21 cellular contexts compared by ENCODE assay signal in the genomic region with DNA sequence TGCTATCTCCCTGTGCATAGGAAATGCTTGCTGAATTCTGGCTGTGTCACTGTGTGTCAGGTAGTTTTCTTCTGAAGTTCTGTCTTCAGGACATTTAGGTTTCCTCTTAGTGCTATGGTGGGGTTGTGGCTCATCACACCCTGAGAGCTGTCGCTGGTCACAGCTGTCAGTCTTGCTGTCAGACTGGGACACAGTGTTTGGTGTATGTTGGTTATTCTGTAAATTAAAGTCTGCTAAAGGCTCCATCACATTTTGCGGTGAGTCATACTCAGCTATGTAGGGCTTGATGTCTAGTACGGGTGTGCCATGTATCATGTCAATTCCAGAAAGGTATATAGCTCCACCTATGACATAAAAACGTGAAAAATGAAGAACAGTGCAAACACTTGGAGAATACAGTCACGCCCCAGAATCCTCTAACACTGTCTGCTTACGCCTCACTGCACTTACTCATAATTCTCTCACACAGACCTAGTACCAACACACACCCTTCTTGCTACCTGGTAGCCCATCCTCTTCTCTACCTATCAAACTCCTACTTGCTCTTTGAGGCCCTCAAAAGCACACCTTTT. TPM values are rescaled to one million over a fixed set of nuclear protein-coding genes. Genes with fewer than 3 reads are reported as not detected.
DNase-seq lines count a peak whose midpoint lies in the region; ATAC-seq and TF ChIP-seq lines count a peak whose summit lies in the region.
"Had no signal": no experiment of that assay in that cellular context is flagged by ENCODE, and none has a peak within 500 bp of the region (broad histone marks: within the 10 kb centered on the region; RNA-seq: fewer than 3 reads in every experiment).

No MANE protein-coding gene starts in this region.

- H3F3A ChIP-seq in PC-3 (ENCODE audit: low read length, unreplicated experiment), result no peaks in the 10 kb centered on the region

- DNase-seq in T-helper 1 cell (no peak), PC-3 (peak; percentile 25), naive B cell (no peak), right lobe of liver (no peak)
- no peak for DNase-seq in activated naive CD8-positive, alpha-beta T cell treated with anti-CD3 and anti-CD28 coated beads, Interleukin-2, amount 50 U/mL, for 24 hours
- no peak for DNase-seq in stimulated activated naive CD4-positive, alpha-beta T cell (lab: John Stamatoyannopoulos, UW)
- DNase-seq in stimulated activated naive CD8-positive, alpha-beta T cell treated with anti-CD3 and anti-CD28 coated beads, Interleukin-15, amount 100 ng/mL, for 72 hours, result no peak
- DNase-seq: activated T-cell treated with anti-CD3 and anti-CD28 coated beads, Interleukin-2, amount 50 U/mL, for 4 hours; C1 segment of cervical spinal cord; dermis blood vessel endothelial cell; DND-41; hypothalamus; left lung; NCI-H345; NK-92 treated with Interleukin-12 subunit alpha and Interleukin-12 subunit beta, amount 100 ng/mL, for 24 hours; small intestine; upper lobe of left lung had no signal

- H3K36me3 ChIP-seq in PC-3 (ENCODE audit: low read depth, low read length), result peaks cover 5% of the 10 kb centered on the region; the same call in 1 of the 2 replicates
- H3K36me3 ChIP-seq in right lobe of liver, result peaks cover 8 to 52% (median 25%) of the 10 kb centered on the region in 4 donors

- no peaks in the 10 kb centered on the region for H3K27me3 Mint-ChIP-seq in T-helper 1 cell treated with Interleukin-12 subunit alpha and Interleukin-12 subunit beta and Interleukin-4 antibody, amounts not matched to agents 30 μg/mL and 1 μg/mL, for 36 hours (ENCODE audit: low read depth)
- H3K27me3 Mint-ChIP-seq in activated naive CD8-positive, alpha-beta T cell treated with anti-CD3 and anti-CD28 coated beads, Interleukin-2, amount 50 U/mL, for 24 hours, result no peaks in the 10 kb centered on the region
- H3K27me3 Mint-ChIP-seq in naive B cell, result no peaks in the 10 kb centered on the region
- H3K27me3 Mint-ChIP-seq in stimulated activated naive CD8-positive, alpha-beta T cell treated with anti-CD3 and anti-CD28 coated beads, Interleukin-15, amount 100 ng/mL, for 72 hours, result no peaks in the 10 kb centered on the region

- no TSS peak for BruUV-seq in PC-3 (replicated peaks; lab: Mats Ljungman, UMichigan)

- POLR2A ChIA-PET in PC-3 (lab: Charles Lee; ENCODE audit: unreplicated experiment), result interaction anchor here (0.5 to 0.6 kb wide), 2 partner anchors 10 to 218 kb away, joined by 4 to 6 read pairs; no protein-coding TSS in a partner anchor

- ATAC-seq in PC-3, result peak; percentile 37; the same call in 1 of the 2 replicates
- ATAC-seq in activated naive CD8-positive, alpha-beta T cell treated with anti-CD3 and anti-CD28 coated beads, Interleukin-2, amount 50 U/mL, for 24 hours, result no peak
- no peak for ATAC-seq in naive B cell (ENCODE audit: low read depth in 2 of 2)
- ATAC-seq in stimulated activated naive CD8-positive, alpha-beta T cell treated with anti-CD3 and anti-CD28 coated beads, Interleukin-15, amount 100 ng/mL, for 72 hours, result no peak
- no peak for ATAC-seq in right lobe of liver
- ATAC-seq: left lung had no signal

- no peak overlapping the region for H3K4me3 Mint-ChIP-seq in T-helper 1 cell treated with Interleukin-12 subunit alpha and Interleukin-12 subunit beta and Interleukin-4 antibody, amounts not matched to agents 30 μg/mL and 1 μg/mL, for 36 hours
- no peak overlapping the region for H3K4me3 Mint-ChIP-seq in activated naive CD8-positive, alpha-beta T cell treated with anti-CD3 and anti-CD28 coated beads, Interleukin-2, amount 50 U/mL, for 24 hours
- H3K4me3 Mint-ChIP-seq in naive B cell, result peak overlapping the region in 1 of 8 donors; percentile 27
- no peak overlapping the region for H3K4me3 Mint-ChIP-seq in stimulated activated naive CD8-positive, alpha-beta T cell treated with anti-CD3 and anti-CD28 coated beads, Interleukin-15, amount 100 ng/mL, for 72 hours
- H3K4me3 Mint-ChIP-seq: activated T-cell treated with anti-CD3 and anti-CD28 coated beads, Interleukin-2, amount 50 U/mL, for 4 hours had no signal

- H3K27ac ChIP-seq in PC-3 (ENCODE audit: low read length) (no peak overlapping the region), right lobe of liver (no peak overlapping the region)
- H3K27ac ChIP-seq: upper lobe of left lung had no signal

- H3K9ac ChIP-seq in PC-3 (ENCODE audit: low read length), result no peak overlapping the region

- H3K4me1 ChIP-seq in PC-3 (ENCODE audit: insufficient read depth, low read length) (no peaks in the 10 kb centered on the region), right lobe of liver (peaks cover 0 to 9% (median 0%) of the 10 kb centered on the region in 4 donors)

- H3K4me3 ChIP-seq in PC-3 (ENCODE audit: low read length) (no peak overlapping the region), right lobe of liver (no peak overlapping the region)
- H3K4me3 ChIP-seq: left lung, upper lobe of left lung had no signal

- TF ChIP-seq POLR2A in right lobe of liver (IDR thresholded peaks at IDR 0.05), result no peak

- intact Hi-C loops in PC-3 (cut with micrococcal nuclease), result no loop called here
- intact Hi-C loops in right lobe of liver (cut with DNase I), result no loop called here

- H3K36me3 Mint-ChIP-seq in T-helper 1 cell treated with Interleukin-12 subunit alpha and Interleukin-12 subunit beta and Interleukin-4 antibody, amounts not matched to agents 30 μg/mL and 1 μg/mL, for 36 hours (ENCODE audit: low read depth), result peaks cover 61% of the 10 kb centered on the region
- peaks cover 57% of the 10 kb centered on the region for H3K36me3 Mint-ChIP-seq in activated naive CD8-positive, alpha-beta T cell treated with anti-CD3 and anti-CD28 coated beads, Interleukin-2, amount 50 U/mL, for 24 hours (ENCODE audit: low read depth)
- H3K36me3 Mint-ChIP-seq in naive B cell, result peaks cover 22 to 37% of the 10 kb centered on the region in 2 donors

- no peak overlapping the region for H2AFZ ChIP-seq in PC-3 (ENCODE audit: low read length)

- no peaks in the 10 kb centered on the region for H3K79me2 ChIP-seq in PC-3 (ENCODE audit: low read length)

- H3K4me1 Mint-ChIP-seq in T-helper 1 cell treated with Interleukin-12 subunit alpha and Interleukin-12 subunit beta and Interleukin-4 antibody, amounts not matched to agents 30 μg/mL and 1 μg/mL, for 36 hours (ENCODE audit: low read depth), result peaks cover 43% of the 10 kb centered on the region
- H3K4me1 Mint-ChIP-seq in activated naive CD8-positive, alpha-beta T cell treated with anti-CD3 and anti-CD28 coated beads, Interleukin-2, amount 50 U/mL, for 24 hours, result peaks cover 52% of the 10 kb centered on the region
- peaks cover 26 to 45% (median 43%) of the 10 kb centered on the region in 3 donors for H3K4me1 Mint-ChIP-seq in naive B cell
- H3K4me1 Mint-ChIP-seq in stimulated activated naive CD8-positive, alpha-beta T cell treated with anti-CD3 and anti-CD28 coated beads, Interleukin-15, amount 100 ng/mL, for 72 hours, result peaks cover 53% of the 10 kb centered on the region

- peak overlapping the region; percentile 55 for H3K27ac Mint-ChIP-seq in T-helper 1 cell treated with Interleukin-12 subunit alpha and Interleukin-12 subunit beta and Interleukin-4 antibody, amounts not matched to agents 30 μg/mL and 1 μg/mL, for 36 hours
- H3K27ac Mint-ChIP-seq in activated naive CD8-positive, alpha-beta T cell treated with anti-CD3 and anti-CD28 coated beads, Interleukin-2, amount 50 U/mL, for 24 hours, result peak overlapping the region; percentile 33
- peak overlapping the region in 5 of 6 donors; percentile 43 to 85 (median 67) for H3K27ac Mint-ChIP-seq in naive B cell
- no peak overlapping the region for H3K27ac Mint-ChIP-seq in stimulated activated naive CD8-positive, alpha-beta T cell treated with anti-CD3 and anti-CD28 coated beads, Interleukin-15, amount 100 ng/mL, for 72 hours

- no peak overlapping the region for H3K4me2 ChIP-seq in PC-3 (ENCODE audit: low read length)

- no peaks in the 10 kb centered on the region for H4K20me1 ChIP-seq in PC-3 (ENCODE audit: low read length)

- TF ChIP-seq CTCF in PC-3 (conservative IDR thresholded peaks at IDR 0.05; ENCODE audit: low read depth, low read length) (no peak), right lobe of liver (IDR thresholded peaks at IDR 0.05) (no peak)

- H3K9me2 ChIP-seq in PC-3 (replicated peaks; ENCODE audit: low read length), result no peaks in the 10 kb centered on the region

- CTCF ChIA-PET in PC-3 (lab: Charles Lee), result no interaction called here

- H3K9me3 ChIP-seq in PC-3 (ENCODE audit: low read length) (no peaks in the 10 kb centered on the region), right lobe of liver (no peaks in the 10 kb centered on the region)
- H3K9me3 ChIP-seq: left lung, upper lobe of left lung had no signal

- 73% methylated on average over 6 of the region's 6 CpGs for WGBS in right lobe of liver (ENCODE audit: insufficient coverage, low coverage, low lambda C conversion rate, missing lambda C conversion rate)

- H3K9me3 Mint-ChIP-seq in T-helper 1 cell treated with Interleukin-12 subunit alpha and Interleukin-12 subunit beta and Interleukin-4 antibody, amounts not matched to agents 30 μg/mL and 1 μg/mL, for 36 hours, result no peaks in the 10 kb centered on the region
- no peaks in the 10 kb centered on the region for H3K9me3 Mint-ChIP-seq in activated naive CD8-positive, alpha-beta T cell treated with anti-CD3 and anti-CD28 coated beads, Interleukin-2, amount 50 U/mL, for 24 hours
- H3K9me3 Mint-ChIP-seq in naive B cell, result no peaks in the 10 kb centered on the region
- H3K9me3 Mint-ChIP-seq in stimulated activated naive CD8-positive, alpha-beta T cell treated with anti-CD3 and anti-CD28 coated beads, Interleukin-15, amount 100 ng/mL, for 72 hours, result no peaks in the 10 kb centered on the region
- H3K9me3 Mint-ChIP-seq: activated T-cell treated with anti-CD3 and anti-CD28 coated beads, Interleukin-2, amount 50 U/mL, for 4 hours had no signal

- no peaks in the 10 kb centered on the region for H3K27me3 ChIP-seq in PC-3 (ENCODE audit: low read length)
- no peaks in the 10 kb centered on the region for H3K27me3 ChIP-seq in right lobe of liver
- H3K27me3 ChIP-seq: left lung, upper lobe of left lung had no signal

RNA-seq across cellular contexts. Expression of a gene that starts 11.9 kb away (rescaled TPM):
- total RNA-seq in PC-3 (2014; rRNA removed) (7.5 and 14.3 TPM in 2 replicates), right lobe of liver (10 to 100 TPM in 1 of 6 experiments, 1 to 10 TPM in 5; 5.7 to 14.7 (median 8.3) TPM)
- polyA plus RNA-seq in naive B cell (ENCODE audit: low read depth in 6 of 6), result 10 to 100 TPM; 13.4 to 31.8 (median 15.5) TPM

RNA-seq across cellular contexts. Expression of a gene that starts 27.6 kb away (rescaled TPM):
- total RNA-seq in PC-3 (2014; rRNA removed) (not detected in 2 replicates), right lobe of liver (1 to 10 TPM in 2 of 6 experiments, under 1 TPM in 1, not detected in 3; 0.09 to 2.9 (median 1.0) TPM)
- under 1 TPM in 1 of 6 donors, not detected in 5; 0.24 TPM for polyA plus RNA-seq in naive B cell (ENCODE audit: low read depth in 6 of 6)
- total RNA-seq: A172, dermis blood vessel endothelial cell, HT1080 had no signal

RNA-seq across cellular contexts. Expression of a gene that starts 57.3 kb away (rescaled TPM):
- total RNA-seq in PC-3 (2014; rRNA removed) (not detected in 2 replicates), right lobe of liver (not detected)
- not detected for polyA plus RNA-seq in naive B cell (ENCODE audit: low read depth in 6 of 6)
- total RNA-seq: A172; activated T-cell treated with anti-CD3 and anti-CD28 coated beads, Interleukin-2, amount 50 U/mL, for 4 hours; HT1080; left lung; posterior vena cava had no signal
- polyA plus RNA-seq: small intestine had no signal

Comparison
In these comparisons a context has a peak if more than half of its experiments do, and no peak if none do; other contexts are left out.
1. H3K27ac Mint-ChIP-seq: peak in T-helper 1 cell treated with Interleukin-12 subunit alpha and Interleukin-12 subunit beta and Interleukin-4 antibody, amounts not matched to agents 30 μg/mL and 1 μg/mL, for 36 hours (single experiment), activated naive CD8-positive, alpha-beta T cell treated with anti-CD3 and anti-CD28 coated beads, Interleukin-2, amount 50 U/mL, for 24 hours (single experiment) and naive B cell (5 of 6); none in stimulated activated naive CD8-positive, alpha-beta T cell treated with anti-CD3 and anti-CD28 coated beads, Interleukin-15, amount 100 ng/mL, for 72 hours (0 of 2).